Comparison of ENCODE assay signal across 12 cellular contexts in genomic region chr15:57485869-57486268, GRCh38.
DNase-seq lines count a peak whose midpoint lies in the region.
"Had no signal": no experiment of that assay in that cellular context is flagged by ENCODE, and none has a peak within 500 bp of the region (broad histone marks: within the 10 kb centered on the region; RNA-seq: fewer than 3 reads in every experiment).

No MANE protein-coding gene starts in this region.

- POLR2A ChIA-PET in activated CD4-positive, alpha-beta memory T cell treated with anti-CD3 and anti-CD28 coated beads, Interleukin-2, amount 10 ng/mL, durations not matched to agents 7 days and 5 days (lab: Charles Lee), result no interaction called here

- CTCF ChIA-PET in activated CD4-positive, alpha-beta memory T cell treated with anti-CD3 and anti-CD28 coated beads, Interleukin-2, amount 10 ng/mL, durations not matched to agents 7 days and 5 days (lab: Charles Lee), result no interaction called here

- no peak overlapping the region for H3K4me3 Mint-ChIP-seq in activated CD4-positive, alpha-beta memory T cell treated with anti-CD3 and anti-CD28 coated beads, Interleukin-2, amount 10 ng/mL, durations not matched to agents 7 days and 5 days
- H3K4me3 Mint-ChIP-seq: naive thymus-derived CD4-positive, alpha-beta T cell had no signal

- H3K4me1 Mint-ChIP-seq in activated CD4-positive, alpha-beta memory T cell treated with anti-CD3 and anti-CD28 coated beads, Interleukin-2, amount 10 ng/mL, durations not matched to agents 7 days and 5 days, result no peaks in the 10 kb centered on the region
- H3K4me1 Mint-ChIP-seq: naive thymus-derived CD4-positive, alpha-beta T cell had no signal

- no peak overlapping the region for H3K27ac Mint-ChIP-seq in activated CD4-positive, alpha-beta memory T cell treated with anti-CD3 and anti-CD28 coated beads, Interleukin-2, amount 10 ng/mL, durations not matched to agents 7 days and 5 days
- H3K27ac Mint-ChIP-seq: naive thymus-derived CD4-positive, alpha-beta T cell had no signal

- peak; percentile 50 for DNase-seq in 8988T
- DNase-seq in HK-2 (ENCODE audit: unreplicated experiment), result peak; percentile 91
- peak; percentile 61 for DNase-seq in amniotic stem cell (lab: John Stamatoyannopoulos, UW)
- peak; percentile 99 for DNase-seq in islet precursor cell
- DNase-seq in NAMALWA (ENCODE audit: low spot score), result no peak
- no peak for DNase-seq in NCI-H82 treated with DMSO at 0.1 percent for 48 hours (lab: John Stamatoyannopoulos, UW; ENCODE audit: unreplicated experiment)
- DNase-seq in superior temporal gyrus (ENCODE audit: extremely low spot score), result no peak
- DNase-seq in activated CD4-positive, alpha-beta memory T cell treated with anti-CD3 and anti-CD28 coated beads, Interleukin-2, amount 10 ng/mL, durations not matched to agents 7 days and 5 days, result no peak
- DNase-seq: AML-193; naive thymus-derived CD4-positive, alpha-beta T cell; NCI-H1436 treated with DMSO at 0.1 percent for 48 hours; T-helper 2 cell had no signal

- H3K36me3 Mint-ChIP-seq in activated CD4-positive, alpha-beta memory T cell treated with anti-CD3 and anti-CD28 coated beads, Interleukin-2, amount 10 ng/mL, durations not matched to agents 7 days and 5 days (ENCODE audit: low read depth), result no peaks in the 10 kb centered on the region
- H3K36me3 Mint-ChIP-seq: naive thymus-derived CD4-positive, alpha-beta T cell had no signal

- peaks cover 51% of the 10 kb centered on the region for H3K27me3 Mint-ChIP-seq in activated CD4-positive, alpha-beta memory T cell treated with anti-CD3 and anti-CD28 coated beads, Interleukin-2, amount 10 ng/mL, durations not matched to agents 7 days and 5 days

- no peaks in the 10 kb centered on the region for H3K9me3 Mint-ChIP-seq in activated CD4-positive, alpha-beta memory T cell treated with anti-CD3 and anti-CD28 coated beads, Interleukin-2, amount 10 ng/mL, durations not matched to agents 7 days and 5 days

Comparison
In these comparisons a context has a peak if more than half of its experiments do, and no peak if none do; other contexts are left out.
1. DNase-seq: peak in 8988T (single experiment), HK-2 (single experiment), amniotic stem cell (single experiment) and islet precursor cell (single experiment); none in NAMALWA (single experiment), NCI-H82 treated with DMSO at 0.1 percent for 48 hours (single experiment), superior temporal gyrus (single experiment) and activated CD4-positive, alpha-beta memory T cell treated with anti-CD3 and anti-CD28 coated beads, Interleukin-2, amount 10 ng/mL, durations not matched to agents 7 days and 5 days (single experiment).